In genomic region chr20:41142914-41143313, GRCh38 we compare ENCODE assay signal across 10 cellular contexts. TPM values are rescaled to one million over a fixed set of nuclear protein-coding genes. Genes with fewer than 3 reads are reported as not detected.
DNase-seq lines count a peak whose midpoint lies in the region; ATAC-seq, FAIRE-seq and TF ChIP-seq lines count a peak whose summit lies in the region.
"Had no signal": no experiment of that assay in that cellular context is flagged by ENCODE, and none has a peak within 500 bp of the region (broad histone marks: within the 10 kb centered on the region; RNA-seq: fewer than 3 reads in every experiment).

No MANE protein-coding gene starts in this region.

- no peak overlapping the region for H3K4me3 ChIP-seq in cardiac muscle cell
- no peak overlapping the region for H3K4me3 ChIP-seq in endothelial cell of umbilical vein (replicated peaks in 1 of 3; ENCODE audit: insufficient read depth in 1 of 3, low read depth in 1 of 3, low read length in 3 of 3)

- no TSS peak for BruUV-seq in endothelial cell of umbilical vein (replicated peaks; lab: Mats Ljungman, UMichigan)

- in situ Hi-C loops in GM13976 (cut with MboI; ENCODE audit: low sequenced_read_pairs, unreplicated experiment): no loop called here

- TF ChIP-seq POLR2A in endothelial cell of umbilical vein (IDR thresholded peaks at IDR 0.05; ENCODE audit: low read depth, low read length): no peak

- H3K27me3 ChIP-seq in cardiac muscle cell (no peaks in the 10 kb centered on the region), endothelial cell of umbilical vein (ENCODE audit: control insufficient read depth in 2 of 2, insufficient read depth in 2 of 2, low read length in 2 of 2) (no peaks in the 10 kb centered on the region)

- no peak for DNase-seq in cardiac muscle cell (ENCODE audit: low read depth in 1 of 2, low spot score in 1 of 2)
- no peak for DNase-seq in Right ventricle myocardium superior
- DNase-seq in UCSD-AML1 (lab: John Stamatoyannopoulos, UW; ENCODE audit: unreplicated experiment): peak; percentile 55
- DNase-seq in endothelial cell of umbilical vein (ENCODE audit: low read depth, low spot score): no peak
- no peak for DNase-seq in type B pancreatic cell (ENCODE audit: extremely low spot score, unreplicated experiment)
- DNase-seq in glomerular visceral epithelial cell (ENCODE audit: extremely low spot score): no peak
- no peak for DNase-seq in GM13976 (ENCODE audit: low spot score)
- DNase-seq: C1 segment of cervical spinal cord had no signal

- CTCF ChIA-PET in endothelial cell of umbilical vein (lab: Charles Lee): interaction anchor here (2.0 to 5.3 kb wide), 5 partner anchors 6 to 30 kb away, joined by 5 to 55 read pairs (median 19); partner anchors contain the start of gene PLCG1

- H3K9ac ChIP-seq in endothelial cell of umbilical vein (replicated peaks; ENCODE audit: extremely low read depth, insufficient read depth, low read length): no peak overlapping the region
- H3K9ac ChIP-seq: parathyroid adenoma had no signal

- peaks cover 71% of the 10 kb centered on the region for H3K4me1 Mint-ChIP-seq in type B pancreatic cell (ENCODE audit: unreplicated experiment)

- peak overlapping the region; percentile 41 for H3K27ac ChIP-seq in cardiac muscle cell
- H3K27ac ChIP-seq in endothelial cell of umbilical vein (ENCODE audit: insufficient read depth, low read depth, low read length): no peak overlapping the region
- H3K27ac ChIP-seq: parathyroid adenoma had no signal

- H3K4me3 Mint-ChIP-seq in type B pancreatic cell: no peak overlapping the region

- peak overlapping the region; percentile 38 for H3K27ac Mint-ChIP-seq in type B pancreatic cell

- no peak overlapping the region for H2AFZ ChIP-seq in endothelial cell of umbilical vein (ENCODE audit: low read depth, low read length)
- H2AFZ ChIP-seq: parathyroid adenoma had no signal

- H3K4me1 ChIP-seq in cardiac muscle cell (ENCODE audit: low read depth) (peaks cover 39% of the 10 kb centered on the region), endothelial cell of umbilical vein (ENCODE audit: control insufficient read depth, extremely low read depth, insufficient read depth, low read length) (peaks cover 80% of the 10 kb centered on the region)

- no peaks in the 10 kb centered on the region for H3K9me3 Mint-ChIP-seq in type B pancreatic cell

- H3K36me3 Mint-ChIP-seq in type B pancreatic cell: peaks cover 32% of the 10 kb centered on the region

- H3K4me2 ChIP-seq in endothelial cell of umbilical vein (ENCODE audit: insufficient read depth, low read length): no peak overlapping the region

- H3K27me3 Mint-ChIP-seq in type B pancreatic cell: no peaks in the 10 kb centered on the region

- dilution Hi-C loops in endothelial cell of umbilical vein (cut with MboI; ENCODE audit: extremely low pct_ligation_motif_present, low sequenced_read_pairs): no loop called here

- peaks cover 97% of the 10 kb centered on the region for H3K79me2 ChIP-seq in endothelial cell of umbilical vein (ENCODE audit: control insufficient read depth, insufficient read depth, low read length)

- peak; percentile 40 for FAIRE-seq in endothelial cell of umbilical vein (lab: Jason Lieb, UNC)

- H3K36me3 ChIP-seq in cardiac muscle cell (no peaks in the 10 kb centered on the region), endothelial cell of umbilical vein (ENCODE audit: control insufficient read depth in 2 of 2, extremely low read depth in 1 of 2, insufficient read depth in 2 of 2, low read length in 2 of 2) (peaks cover 0 to 4% of the 10 kb centered on the region in 2 experiments)

- no peaks in the 10 kb centered on the region for H3K9me3 ChIP-seq in cardiac muscle cell (ENCODE audit: low read depth)
- no peaks in the 10 kb centered on the region for H3K9me3 ChIP-seq in endothelial cell of umbilical vein (replicated peaks; ENCODE audit: control insufficient read depth, insufficient read depth, low read length)

- intact Hi-C loops in Right ventricle myocardium superior (cut with DNase I) (no loop called here), endothelial cell of umbilical vein (cut with micrococcal nuclease) (loop anchor here (10.0 kb wide), 1 partner anchor 552 kb away; no protein-coding TSS in a partner anchor)

- ATAC-seq in Right ventricle myocardium superior (ENCODE audit: poor library complexity) (no peak), HG03565 (IDR thresholded peaks at IDR 0.05; ENCODE audit: unreplicated experiment) (no peak)

- TF ChIP-seq CTCF in cardiac muscle cell (IDR thresholded peaks at IDR 0.05; ENCODE audit: low read depth, low read length) (no peak), endothelial cell of umbilical vein (IDR thresholded peaks at IDR 0.05; ENCODE audit: extremely low read depth in 1 of 2, insufficient read depth in 1 of 2, low read depth in 1 of 2, low read length in 2 of 2) (no peak), type B pancreatic cell (conservative IDR thresholded peaks at IDR 0.05) (no peak), GM13976 (IDR thresholded peaks at IDR 0.05; ENCODE audit: borderline replicate concordance, control extremely low read depth, extremely low read depth, insufficient read depth, missing control alignments) (no peak)

- H4K20me1 ChIP-seq in endothelial cell of umbilical vein (replicated peaks; ENCODE audit: control insufficient read depth, extremely low read depth, insufficient read depth, low read length): no peaks in the 10 kb centered on the region

- POLR2A ChIA-PET in endothelial cell of umbilical vein (lab: Charles Lee): no interaction called here

- no peaks in the 10 kb centered on the region for H3K9me1 ChIP-seq in endothelial cell of umbilical vein (replicated peaks; ENCODE audit: control insufficient read depth, extremely low read depth, insufficient read depth, low read length)

TF ChIP-seq in endothelial cell of umbilical vein, 7 proteins besides CTCF, POLR2A, EP300 and RAD21:
- TF ChIP-seq POLR2AphosphoS5 (IDR thresholded peaks at IDR 0.05; ENCODE audit: insufficient read depth, low read depth, low read length) (no peak), GATA2 (IDR thresholded peaks at IDR 0.05; ENCODE audit: insufficient read depth, insufficient read length, low read depth, low read length) (no peak), FOS (IDR thresholded peaks at IDR 0.05; ENCODE audit: borderline replicate concordance, insufficient read depth, low read length) (no peak), EZH2 (IDR thresholded peaks at IDR 0.05; ENCODE audit: borderline replicate concordance, low read depth, low read length, severe bottlenecking) (no peak), MYC (IDR thresholded peaks at IDR 0.05; ENCODE audit: low read depth, low read length) (no peak), JUN (IDR thresholded peaks at IDR 0.05; ENCODE audit: borderline replicate concordance, insufficient read depth, insufficient read length, low read depth) (no peak), MAX (IDR thresholded peaks at IDR 0.05; ENCODE audit: insufficient read depth, insufficient read length) (no peak)

RNA-seq across cellular contexts. Expression of gene PLCG1, which starts 5.6 kb away (rescaled TPM):
- 67.4 and 87.6 TPM in 2 replicates for total RNA-seq in cardiac muscle cell
- polyA plus RNA-seq in cardiac muscle cell: 43.7 and 48.8 TPM in 2 replicates
- 45.0 TPM for total RNA-seq in Right ventricle myocardium superior
- total RNA-seq in endothelial cell of umbilical vein: 219 and 224 TPM in 2 replicates
- 151 and 164 TPM in 2 replicates for polyA plus RNA-seq in endothelial cell of umbilical vein
- 93.8 and 102 TPM in 2 replicates for polyA plus RNA-seq in endothelial cell of umbilical vein (2011; cell fraction: cytosol; rRNA removed)
- 1,047 and 1,209 TPM in 2 replicates for polyA plus RNA-seq in endothelial cell of umbilical vein (2011; cell fraction: nucleus; rRNA removed)
- 117 and 145 TPM in 2 replicates for polyA plus RNA-seq in endothelial cell of umbilical vein (2012)
- polyA minus RNA-seq in endothelial cell of umbilical vein: 318 and 338 TPM in 2 replicates
- 39.2 TPM for polyA minus RNA-seq in endothelial cell of umbilical vein (2011; cell fraction: cytosol; rRNA and poly(A)+ RNA removed)
- polyA minus RNA-seq in endothelial cell of umbilical vein (2011; cell fraction: nucleus; rRNA and poly(A)+ RNA removed): 317 and 330 TPM in 2 replicates
- total RNA-seq in type B pancreatic cell (ENCODE audit: low replicate concordance): 78.9 and 241 TPM in 2 replicates
